15 cellular contexts compared by ENCODE assay signal in genomic region chr12:69548687-69549086, GRCh38. TPM values are rescaled to one million over a fixed set of nuclear protein-coding genes. Genes with fewer than 3 reads are reported as not detected.
DNase-seq lines count a peak whose midpoint lies in the region; ATAC-seq and TF ChIP-seq lines count a peak whose summit lies in the region.
"Had no signal": no experiment of that assay in that cellular context is flagged by ENCODE, and none has a peak within 500 bp of the region (broad histone marks: within the 10 kb centered on the region; RNA-seq: fewer than 3 reads in every experiment).

No MANE protein-coding gene starts in this region.

- no peak overlapping the region for H3K14ac ChIP-seq in H9 (ENCODE audit: insufficient read depth, low read length)

- no peaks in the 10 kb centered on the region for H3K27me3 ChIP-seq in GM23338 (ENCODE audit: insufficient read depth)
- H3K27me3 ChIP-seq in H9 (ENCODE audit: insufficient read depth, low read length), result no peaks in the 10 kb centered on the region

- no peak overlapping the region for H3K18ac ChIP-seq in H9 (ENCODE audit: insufficient read length, low read depth, low read length)

- H3K79me2 ChIP-seq in GM23338 (replicated peaks; ENCODE audit: insufficient read depth), result no peaks in the 10 kb centered on the region
- no peaks in the 10 kb centered on the region for H3K79me2 ChIP-seq in H9 (ENCODE audit: insufficient read depth, low read length)

- no peak overlapping the region for H3K4me3 Mint-ChIP-seq in GM23338
- no peak overlapping the region for H3K4me3 Mint-ChIP-seq in H9
- no peak overlapping the region for H3K4me3 Mint-ChIP-seq in WTC11
- H3K4me3 Mint-ChIP-seq: CD4-positive, alpha-beta memory T cell had no signal

- H4K8ac ChIP-seq in H9 (replicated peaks; ENCODE audit: insufficient read length, low read depth, low read length), result no peak overlapping the region

- no peaks in the 10 kb centered on the region; the same call in 2 of the 3 replicates for H3K9me3 Mint-ChIP-seq in GM23338
- H3K9me3 Mint-ChIP-seq in H9, result peaks cover under 1 to 2% of the 10 kb centered on the region in 2 experiments; a peak in 4 of 5 replicates
- H3K9me3 Mint-ChIP-seq in WTC11, result peaks cover 9% of the 10 kb centered on the region

- H3K4me2 ChIP-seq in GM23338 (no peak overlapping the region), H9 (ENCODE audit: insufficient read depth, insufficient read length, low read length) (no peak overlapping the region)

- ATAC-seq in GM23338 (peak; percentile 59), WTC11 (peak; percentile 57; the same call in 1 of the 2 replicates), HG02870 (IDR thresholded peaks at IDR 0.05; ENCODE audit: unreplicated experiment) (no peak)
- ATAC-seq in activated CD4-positive, CD25-positive, alpha-beta regulatory T cell treated with anti-CD3 and anti-CD28 coated beads, Interleukin-2, amount 50 U/mL, for 24 hours, result no peak

- H3K4me1 Mint-ChIP-seq in GM23338 (peaks cover 8% of the 10 kb centered on the region), H9 (peaks cover 6% of the 10 kb centered on the region in 2 experiments), WTC11 (peaks cover 12% of the 10 kb centered on the region)

- no peaks in the 10 kb centered on the region for H3K9me3 ChIP-seq in H9 (ENCODE audit: control insufficient read depth, low read depth, low read length)

- H3K4me1 ChIP-seq in GM23338 (ENCODE audit: insufficient read depth) (no peaks in the 10 kb centered on the region), H9 (ENCODE audit: insufficient read depth, low read length) (no peaks in the 10 kb centered on the region)

- no peaks in the 10 kb centered on the region for H3K9me2 ChIP-seq in GM23338 (ENCODE audit: insufficient read depth)

- no peak overlapping the region for H2AK5ac ChIP-seq in H9 (ENCODE audit: insufficient read length, low read length)

- peaks cover 9% of the 10 kb centered on the region for H3K36me3 Mint-ChIP-seq in GM23338 (ENCODE audit: low read depth)
- H3K36me3 Mint-ChIP-seq in H9 (ENCODE audit: insufficient read depth in 1 of 3, low read depth in 3 of 3), result peaks cover 4 to 9% (median 5%) of the 10 kb centered on the region in 3 experiments
- H3K36me3 Mint-ChIP-seq in WTC11, result peaks cover 7% of the 10 kb centered on the region

- CTCF ChIA-PET in WTC11 (lab: Charles Lee), result interaction anchor here (1.6 kb wide), 1 partner anchor 18 kb away, joined by 4 read pairs; no protein-coding TSS in a partner anchor

- H3K23ac ChIP-seq in H9 (ENCODE audit: insufficient read length, low read depth, low read length), result no peak overlapping the region

- no peak overlapping the region for H4K5ac ChIP-seq in H9 (ENCODE audit: insufficient read length, low read depth, low read length)

- H2BK120ac ChIP-seq in H9 (ENCODE audit: low read depth, low read length, poor library complexity, severe bottlenecking), result no peak overlapping the region

- H3K27me3 Mint-ChIP-seq in GM23338 (ENCODE audit: insufficient read depth, low read depth, poor library complexity) (no peaks in the 10 kb centered on the region), H9 (ENCODE audit: low read depth) (no peaks in the 10 kb centered on the region), WTC11 (ENCODE audit: low read depth) (no peaks in the 10 kb centered on the region)
- H3K27me3 Mint-ChIP-seq: CD4-positive, alpha-beta memory T cell had no signal

- H2BK20ac ChIP-seq in H9 (ENCODE audit: low read depth, low read length, poor library complexity, severe bottlenecking), result no peak overlapping the region

- no peak overlapping the region for H2BK12ac ChIP-seq in H9 (ENCODE audit: insufficient read length, low read depth, low read length)

- no peaks in the 10 kb centered on the region for H3K23me2 ChIP-seq in H9 (ENCODE audit: insufficient read length, low read depth, low read length, poor library complexity, severe bottlenecking)

- no peaks in the 10 kb centered on the region for H3K36me3 ChIP-seq in GM23338 (ENCODE audit: insufficient read depth)

- TF ChIP-seq CTCF in GM23338 (conservative IDR thresholded peaks at IDR 0.05; ENCODE audit: low read depth in 2 of 2) (no peak), H9 (conservative IDR thresholded peaks at IDR 0.05) (no peak), WTC11 (IDR thresholded peaks at IDR 0.05) (no peak)

- H3T11ph ChIP-seq in H9 (ENCODE audit: low read length), result no peak overlapping the region

- no peaks in the 10 kb centered on the region for H3K79me1 ChIP-seq in H9 (ENCODE audit: insufficient read depth, low read depth, low read length, poor library complexity, severe bottlenecking)

- H3F3A ChIP-seq in GM23338 (replicated peaks; ENCODE audit: low read depth), result no peaks in the 10 kb centered on the region

- DNase-seq in GM23338 (ENCODE audit: low spot score) (no peak), H9 (no peak), WTC11 (ENCODE audit: low spot score) (no peak)
- no peak for DNase-seq in activated CD4-positive, CD25-positive, alpha-beta regulatory T cell (lab: John Stamatoyannopoulos, UW)
- DNase-seq: C1 segment of cervical spinal cord; Calu3; CD4-positive, alpha-beta memory T cell; COR-L47; DMS53; DMS79 treated with DMSO at 0.1 percent for 48 hours; GF-D8; GOT3; HCEC 1CT had no signal

- no peak overlapping the region for H2AFZ ChIP-seq in GM23338
- H2AFZ ChIP-seq in H9 (ENCODE audit: low read length), result no peak overlapping the region

- H3K27ac ChIP-seq in GM23338 (ENCODE audit: low read depth) (no peak overlapping the region), H9 (ENCODE audit: insufficient read length, low read depth, low read length) (no peak overlapping the region)

- H2BK15ac ChIP-seq in H9 (ENCODE audit: low read depth, low read length), result no peak overlapping the region

- H3K4ac ChIP-seq in H9 (ENCODE audit: low read depth, low read length), result no peak overlapping the region

- H3K27ac Mint-ChIP-seq in GM23338 (peak overlapping the region; percentile 42; the same call in 1 of the 2 replicates), H9 (peak overlapping the region in 2 of 3 experiments; percentile 14 to 82; a peak in 2 of 7 replicates), WTC11 (no peak overlapping the region; the same call in 1 of the 2 replicates)

- H4K20me1 ChIP-seq in GM23338 (replicated peaks; ENCODE audit: insufficient read depth), result no peaks in the 10 kb centered on the region
- H4K20me1 ChIP-seq in H9 (ENCODE audit: control insufficient read depth, insufficient read depth, insufficient read length), result no peaks in the 10 kb centered on the region

- H3K9ac ChIP-seq in H9 (ENCODE audit: extremely low read depth, insufficient read length, low read length), result no peak overlapping the region

- no peak overlapping the region for H4K91ac ChIP-seq in H9 (ENCODE audit: insufficient read length, low read depth, low read length)

- POLR2A ChIA-PET in WTC11 (lab: Charles Lee), result no interaction called here

- no peak overlapping the region for H2BK5ac ChIP-seq in H9 (ENCODE audit: insufficient read length, low read length)

- no peak overlapping the region for H3K4me3 ChIP-seq in GM23338

- H3K56ac ChIP-seq in H9 (ENCODE audit: insufficient read length, low read depth, low read length), result no peak overlapping the region

TF ChIP-seq in GM23338, 12 proteins besides CTCF, POLR2A, EP300 and RAD21 (continues in another document):
- TF ChIP-seq NANOG (IDR thresholded peaks at IDR 0.05; ENCODE audit: borderline replicate concordance) (no peak), ZNF114 (CRISPR knock-in tag; IDR thresholded peaks at IDR 0.05) (no peak)

TF ChIP-seq in WTC11, 78 proteins besides CTCF, POLR2A, EP300 and RAD21 (continues in another document):
- TF ChIP-seq ELF4 (CRISPR knock-in tag; IDR thresholded peaks at IDR 0.05; ENCODE audit: low read depth), result no peak
- TF ChIP-seq, protein P1, sequence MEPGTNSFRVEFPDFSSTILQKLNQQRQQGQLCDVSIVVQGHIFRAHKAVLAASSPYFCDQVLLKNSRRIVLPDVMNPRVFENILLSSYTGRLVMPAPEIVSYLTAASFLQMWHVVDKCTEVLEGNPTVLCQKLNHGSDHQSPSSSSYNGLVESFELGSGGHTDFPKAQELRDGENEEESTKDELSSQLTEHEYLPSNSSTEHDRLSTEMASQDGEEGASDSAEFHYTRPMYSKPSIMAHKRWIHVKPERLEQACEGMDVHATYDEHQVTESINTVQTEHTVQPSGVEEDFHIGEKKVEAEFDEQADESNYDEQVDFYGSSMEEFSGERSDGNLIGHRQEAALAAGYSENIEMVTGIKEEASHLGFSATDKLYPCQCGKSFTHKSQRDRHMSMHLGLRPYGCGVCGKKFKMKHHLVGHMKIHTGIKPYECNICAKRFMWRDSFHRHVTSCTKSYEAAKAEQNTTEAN (CRISPR knock-in tag; IDR thresholded peaks at IDR 0.05), result no peak
- no peak for TF ChIP-seq GABPB1 (CRISPR knock-in tag; IDR thresholded peaks at IDR 0.05)
- TF ChIP-seq ZNF425 (CRISPR knock-in tag; conservative IDR thresholded peaks at IDR 0.05), result no peak
- TF ChIP-seq, protein P2, sequence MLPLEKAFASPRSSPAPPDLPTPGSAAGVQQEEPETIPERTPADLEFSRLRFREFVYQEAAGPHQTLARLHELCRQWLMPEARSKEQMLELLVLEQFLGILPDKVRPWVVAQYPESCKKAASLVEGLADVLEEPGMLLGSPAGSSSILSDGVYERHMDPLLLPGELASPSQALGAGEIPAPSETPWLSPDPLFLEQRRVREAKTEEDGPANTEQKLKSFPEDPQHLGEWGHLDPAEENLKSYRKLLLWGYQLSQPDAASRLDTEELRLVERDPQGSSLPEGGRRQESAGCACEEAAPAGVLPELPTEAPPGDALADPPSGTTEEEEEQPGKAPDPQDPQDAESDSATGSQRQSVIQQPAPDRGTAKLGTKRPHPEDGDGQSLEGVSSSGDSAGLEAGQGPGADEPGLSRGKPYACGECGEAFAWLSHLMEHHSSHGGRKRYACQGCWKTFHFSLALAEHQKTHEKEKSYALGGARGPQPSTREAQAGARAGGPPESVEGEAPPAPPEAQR (CRISPR knock-in tag; IDR thresholded peaks at IDR 0.05), result no peak

RNA-seq across cellular contexts. Expression of gene CCT2, which starts 36.6 kb away (rescaled TPM):
- 389 and 434 TPM in 2 replicates for total RNA-seq in GM23338 (2014; rRNA removed; shearing (Covaris generic))
- 778 and 865 TPM in 2 replicates for polyA plus RNA-seq in GM23338 (2016; fragmentation: Nextera tagmentation; extraction: Ambion mirVana)
- total RNA-seq in H9 (2021) (391 and 405 TPM in 2 replicates), WTC11 (2021) (297 to 342 TPM (median 301 TPM) in 3 replicates)

Comparison
In these comparisons a context has a peak if more than half of its experiments do, and no peak if none do; other contexts are left out.
1. ATAC-seq: peak in GM23338 (single experiment) and WTC11 (single experiment); none in activated CD4-positive, CD25-positive, alpha-beta regulatory T cell treated with anti-CD3 and anti-CD28 coated beads, Interleukin-2, amount 50 U/mL, for 24 hours (0 of 2) and HG02870 (single experiment).